ENCODE assay signal across 11 cellular contexts in the genomic region with DNA sequence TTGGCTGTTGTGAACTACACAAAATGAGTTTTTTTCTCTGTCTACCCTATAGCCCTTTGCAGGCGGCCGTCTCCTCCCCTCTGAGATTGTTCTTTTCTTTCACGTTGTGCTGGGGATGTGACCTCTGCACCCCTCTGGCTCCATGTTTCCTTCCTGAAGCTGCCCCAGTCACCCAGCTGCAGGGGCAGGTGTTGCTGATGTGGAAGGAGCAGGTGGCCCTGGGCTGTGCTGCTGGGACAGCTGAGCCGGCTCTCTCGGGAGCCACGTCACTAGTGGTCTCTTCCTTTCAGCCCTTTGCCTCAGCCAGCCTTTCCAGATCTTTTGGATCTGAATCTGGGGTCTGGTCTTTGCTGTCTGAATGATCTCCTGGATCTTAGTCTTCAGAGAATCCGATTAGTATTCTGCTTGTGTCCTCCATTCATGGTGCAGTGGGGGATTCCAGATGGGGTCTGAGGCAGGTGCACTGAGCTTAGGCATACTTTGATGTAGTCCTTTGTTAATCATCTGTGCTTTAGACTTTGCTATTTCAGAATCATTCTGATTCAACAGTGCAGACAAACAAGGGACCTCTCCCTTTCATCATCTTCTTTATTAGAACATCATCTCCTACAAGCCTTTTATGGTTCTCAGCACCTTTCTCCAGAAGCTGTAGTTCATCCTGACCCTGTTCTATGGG.
"Had no signal": no experiment of that assay in that cellular context is flagged by ENCODE, and none has a peak within 500 bp of the region (broad histone marks: within the 10 kb centered on the region; RNA-seq: fewer than 3 reads in every experiment).

No MANE protein-coding gene starts in this region.

- H3K4me3 Mint-ChIP-seq: activated CD4-positive, alpha-beta memory T cell treated with anti-CD3 and anti-CD28 coated beads for 36 hours; activated naive CD8-positive, alpha-beta T cell; activated T-helper 1 cell treated with anti-CD3 and anti-CD28 coated beads, Interleukin-12 subunit alpha, Interleukin-12 subunit beta, Interleukin-2, Interleukin-4 antibody, amounts not matched to agents 30 ng/mL and 10 ng/mL and 1 ng/mL, durations not matched to agents 14 hours and 24 hours and 36 hours; stimulated activated memory B cell treated with anti-CD40 and anti-IgM and Interleukin-4, amounts not matched to agents 10 μg/mL and 1 μg/mL and 100 μg/mL, for 72 hours had no signal

- H3K27me3 ChIP-seq: left lung, thyroid gland had no signal

- H3K27me3 Mint-ChIP-seq: activated CD4-positive, alpha-beta memory T cell treated with anti-CD3 and anti-CD28 coated beads for 36 hours; activated naive CD8-positive, alpha-beta T cell; stimulated activated memory B cell treated with anti-CD40 and anti-IgM and Interleukin-4, amounts not matched to agents 10 μg/mL and 1 μg/mL and 100 μg/mL, for 72 hours had no signal

- H3K4me3 ChIP-seq: left lung, thyroid gland had no signal

- H3K4me1 ChIP-seq: left lung, thyroid gland had no signal

- H3K9me3 ChIP-seq: left lung, thyroid gland had no signal

- ATAC-seq: left lung; SK-N-SH treated with all-trans-retinoic acid at 6 μM for 48 hours; stimulated activated memory B cell treated with anti-CD40 and anti-IgM and Interleukin-4, amounts not matched to agents 10 μg/mL and 1 μg/mL and 100 μg/mL, for 72 hours had no signal

- H3K27ac ChIP-seq: left lung, thyroid gland had no signal

- H3K27ac Mint-ChIP-seq: activated CD4-positive, alpha-beta memory T cell treated with anti-CD3 and anti-CD28 coated beads for 36 hours; activated naive CD8-positive, alpha-beta T cell; activated T-helper 1 cell treated with anti-CD3 and anti-CD28 coated beads, Interleukin-12 subunit alpha, Interleukin-12 subunit beta, Interleukin-2, Interleukin-4 antibody, amounts not matched to agents 30 ng/mL and 10 ng/mL and 1 ng/mL, durations not matched to agents 14 hours and 24 hours and 36 hours; stimulated activated memory B cell treated with anti-CD40 and anti-IgM and Interleukin-4, amounts not matched to agents 10 μg/mL and 1 μg/mL and 100 μg/mL, for 72 hours had no signal

- H3K9me3 Mint-ChIP-seq: activated CD4-positive, alpha-beta memory T cell treated with anti-CD3 and anti-CD28 coated beads for 36 hours; activated T-helper 1 cell treated with anti-CD3 and anti-CD28 coated beads, Interleukin-12 subunit alpha, Interleukin-12 subunit beta, Interleukin-2, Interleukin-4 antibody, amounts not matched to agents 30 ng/mL and 10 ng/mL and 1 ng/mL, durations not matched to agents 14 hours and 24 hours and 36 hours; stimulated activated memory B cell treated with anti-CD40 and anti-IgM and Interleukin-4, amounts not matched to agents 10 μg/mL and 1 μg/mL and 100 μg/mL, for 72 hours had no signal

- DNase-seq: activated CD4-positive, alpha-beta memory T cell treated with anti-CD3 and anti-CD28 coated beads for 36 hours; activated CD4-positive, alpha-beta T cell treated with anti-CD3 and anti-CD28 coated beads for 1 hour; kidney; left lung; mammary epithelial cell; T-helper 1 cell; thyroid gland had no signal
